Comparison of ENCODE assay signal across 16 cellular contexts in the genomic region with DNA sequence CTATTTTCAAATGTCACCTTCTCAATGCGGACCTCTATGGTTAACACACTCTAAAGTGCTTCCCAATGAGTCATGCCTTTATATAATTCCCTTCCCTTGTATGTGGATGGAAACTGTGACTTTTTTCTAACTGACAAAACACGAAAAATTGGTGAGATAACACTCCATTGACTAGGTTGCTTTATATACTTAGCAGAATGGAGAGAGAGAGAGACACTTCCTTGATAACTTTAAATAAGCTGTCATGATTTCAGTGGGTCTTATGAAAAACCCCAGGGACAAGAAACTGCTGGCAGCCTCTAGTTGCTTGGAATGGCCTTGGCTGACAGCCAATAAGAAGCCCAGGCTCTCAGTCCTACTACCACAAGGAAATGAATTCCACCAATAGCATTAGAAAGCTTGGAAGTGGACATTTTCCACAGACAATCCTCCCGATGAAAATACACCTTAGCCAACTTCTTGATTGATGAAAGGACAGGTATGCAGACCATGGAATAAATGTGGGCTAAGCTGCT.
"Had no signal": no experiment of that assay in that cellular context is flagged by ENCODE, and none has a peak within 500 bp of the region (broad histone marks: within the 10 kb centered on the region; RNA-seq: fewer than 3 reads in every experiment).

No MANE protein-coding gene starts in this region.

- H3K4me1 ChIP-seq: body of pancreas, esophagus muscularis mucosa, gastrocnemius medialis, heart right ventricle, left lung, upper lobe of right lung had no signal

- H3K36me3 ChIP-seq: esophagus muscularis mucosa, gastrocnemius medialis, heart right ventricle, left lung, upper lobe of right lung had no signal

- H3K4me3 ChIP-seq: body of pancreas, esophagus muscularis mucosa, gastrocnemius medialis, heart right ventricle, left lung, upper lobe of right lung had no signal

- H3K27ac ChIP-seq: body of pancreas, esophagus muscularis mucosa, gastrocnemius medialis, heart right ventricle, left lung, upper lobe of right lung had no signal

- ATAC-seq: activated T-cell treated with anti-CD3 and anti-CD28 coated beads, Interleukin-2, amount 50 U/mL, for 72 hours; body of pancreas; gastrocnemius medialis; heart right ventricle; left lung; upper lobe of right lung had no signal

- H3K27me3 ChIP-seq: body of pancreas, esophagus muscularis mucosa, gastrocnemius medialis, heart right ventricle, left lung, upper lobe of right lung had no signal

- DNase-seq: activated CD4-positive, alpha-beta memory T cell treated with anti-CD3 and anti-CD28 coated beads, Interleukin-2, amount 10 ng/mL, durations not matched to agents 7 days and 5 days; activated CD4-positive, alpha-beta T cell treated with anti-CD3 and anti-CD28 coated beads for 1 hour; activated gamma-delta T cell treated with Interleukin-2 at 50 U/mL for 16 hours; activated T-cell treated with anti-CD3 and anti-CD28 coated beads, Interleukin-2, amount 50 U/mL, for 72 hours; body of pancreas; cerebellar nuclear complex; dermis blood vessel endothelial cell; gastrocnemius medialis; heart right ventricle; left lung; stimulated activated CD4-positive, alpha-beta T cell treated with anti-CD3 and anti-CD28 coated beads, Interleukin-2, amount 100 ng/mL, for 48 hours; stimulated activated naive CD4-positive, alpha-beta T cell treated with Interleukin-2 at 50 U/mL for 16 hours; SW 1271; T-helper 9 cell; upper lobe of right lung had no signal

- H3K9me3 ChIP-seq: body of pancreas, esophagus muscularis mucosa, gastrocnemius medialis, left lung, upper lobe of right lung had no signal
